In genomic region chrX:64205735-64206491, GRCh38 we compare ENCODE assay signal across 8 cellular contexts. TPM values are rescaled to one million over a fixed set of nuclear protein-coding genes. Genes with fewer than 3 reads are reported as not detected.
A peak's percentile ranks its signal among the peaks of the same experiment; 100 is the strongest.
DNase-seq lines count a peak whose midpoint lies in the region; ATAC-seq, FAIRE-seq and TF ChIP-seq lines count a peak whose summit lies in the region.

No MANE protein-coding gene starts in this region.

- H3K36me3 ChIP-seq in pancreas (no peaks in the 10 kb centered on the region), tibial artery (no peaks in the 10 kb centered on the region)

- H3K27me3 Mint-ChIP-seq in activated naive CD8-positive, alpha-beta T cell treated with anti-CD3 and anti-CD28 coated beads for 36 hours = no peaks in the 10 kb centered on the region

- DNase-seq in GM10266 (ENCODE audit: extremely low spot score) = peak; percentile 89
- peak; percentile 64 for DNase-seq in NCI-H1048 (lab: John Stamatoyannopoulos, UW)
- DNase-seq in activated naive CD8-positive, alpha-beta T cell treated with anti-CD3 and anti-CD28 coated beads for 36 hours = peak; percentile 83
- peak; percentile 85 to 98 (median 94) for DNase-seq in head of caudate nucleus
- DNase-seq in pancreas = peak; percentile 91 to 95 (median 93)
- DNase-seq in tibial artery = peak; percentile 94 to 97

- intact Hi-C loops in head of caudate nucleus (cut with DNase I) (no loop called here), pancreas (cut with DNase I) (no loop called here), tibial artery (cut with DNase I; ENCODE audit: low total_unique reads) (loop anchor here (10.0 kb wide), 1 partner anchor 189 kb away; the partner anchor contains the start of gene MTMR8)

- H3K36me3 Mint-ChIP-seq in activated naive CD8-positive, alpha-beta T cell treated with anti-CD3 and anti-CD28 coated beads for 36 hours = no peaks in the 10 kb centered on the region

- H3K4me1 ChIP-seq in pancreas = peaks cover 0 to 9% (median 2%) of the 10 kb centered on the region in 3 donors
- peaks cover 0 to 35% (median 12%) of the 10 kb centered on the region in 4 donors for H3K4me1 ChIP-seq in tibial artery

- H3K9me3 Mint-ChIP-seq in activated naive CD8-positive, alpha-beta T cell treated with anti-CD3 and anti-CD28 coated beads for 36 hours = no peaks in the 10 kb centered on the region

- peak overlapping the region; percentile 90 for H3K27ac Mint-ChIP-seq in activated naive CD8-positive, alpha-beta T cell treated with anti-CD3 and anti-CD28 coated beads for 36 hours

- H3K27me3 ChIP-seq in pancreas = no peaks in the 10 kb centered on the region
- H3K27me3 ChIP-seq in tibial artery = no peaks in the 10 kb centered on the region

- FAIRE-seq in pancreas (lab: Jason Lieb, UNC) = peak; percentile 75

- peaks cover 10% of the 10 kb centered on the region for H3K4me1 Mint-ChIP-seq in activated naive CD8-positive, alpha-beta T cell treated with anti-CD3 and anti-CD28 coated beads for 36 hours

- no peaks in the 10 kb centered on the region for H3K9me3 ChIP-seq in pancreas
- H3K9me3 ChIP-seq in tibial artery = no peaks in the 10 kb centered on the region

- WGBS in pancreas, 2 donors = 0 to 39% methylated on average over 44 to 45 of the region's 45 CpGs

- ATAC-seq in HG02571 (IDR thresholded peaks at IDR 0.05; ENCODE audit: unreplicated experiment) = peak; percentile 90
- ATAC-seq in SK-N-SH treated with all-trans-retinoic acid at 6 μM for 48 hours = peak; percentile 89
- peak; percentile 84 to 93 (median 86) for ATAC-seq in pancreas

- peak overlapping the region; percentile 81 for H3K4me3 Mint-ChIP-seq in activated naive CD8-positive, alpha-beta T cell treated with anti-CD3 and anti-CD28 coated beads for 36 hours

- H3K4me3 ChIP-seq in pancreas (peak overlapping the region; percentile 45 to 60 (median 55)), tibial artery (peak overlapping the region; percentile 81 to 83)

- H3K27ac ChIP-seq in pancreas (peak overlapping the region; percentile 81 to 94 (median 89)), tibial artery (peak overlapping the region; percentile 89 to 95)

- TF ChIP-seq CTCF in GM10266 (IDR thresholded peaks at IDR 0.05; ENCODE audit: control insufficient read depth, insufficient read depth, low read depth, missing control alignments) = no peak
- TF ChIP-seq CTCF in pancreas (IDR thresholded peaks at IDR 0.05) = no peak
- TF ChIP-seq CTCF in tibial artery (IDR thresholded peaks at IDR 0.05) = peak in 1 of 2 experiments; percentile 10

TF ChIP-seq in SK-N-SH treated with all-trans-retinoic acid at 6 μM for 48 hours, 23 proteins besides CTCF, POLR2A, EP300 and RAD21:
- TF ChIP-seq CSRNP3 (CRISPR knock-in tag; IDR thresholded peaks at IDR 0.05) (no peak), ZNF70 (CRISPR knock-in tag; IDR thresholded peaks at IDR 0.05) (no peak), ARNTL (CRISPR knock-in tag; IDR thresholded peaks at IDR 0.05; ENCODE audit: borderline replicate concordance, low read depth) (no peak), RARB (CRISPR knock-in tag; IDR thresholded peaks at IDR 0.05) (no peak), TOX (CRISPR knock-in tag; IDR thresholded peaks at IDR 0.05; ENCODE audit: borderline replicate concordance) (no peak), CREB5 (CRISPR knock-in tag; IDR thresholded peaks at IDR 0.05; ENCODE audit: low read depth) (no peak), GLIS3 (CRISPR knock-in tag; IDR thresholded peaks at IDR 0.05) (no peak), ZFP3 (CRISPR knock-in tag; IDR thresholded peaks at IDR 0.05) (0 out of 2 replicates have a peak, but pooled peaks have one; percentile 31)

RNA-seq across cellular contexts. Expression of gene AMER1, which starts 0.4 kb away (rescaled TPM):
- total RNA-seq in activated naive CD8-positive, alpha-beta T cell treated with anti-CD3 and anti-CD28 coated beads for 36 hours = 1 to 10 TPM; 4.3 to 4.4 TPM
- 1 to 10 TPM; 2.5 to 5.1 (median 3.4) TPM for total RNA-seq in pancreas
- 1 to 10 TPM in 1 of 2 donors, under 1 TPM in 1; 0.92 to 2.2 TPM for polyA plus RNA-seq in pancreas

RNA-seq across cellular contexts. Expression of gene ASB12, which starts 24.5 kb away (rescaled TPM):
- total RNA-seq in activated naive CD8-positive, alpha-beta T cell treated with anti-CD3 and anti-CD28 coated beads for 36 hours = under 1 TPM in 1 of 2 experiments, not detected in 1; 0.16 TPM
- under 1 TPM in 3 of 6 donors, not detected in 3; 0.12 to 0.21 (median 0.14) TPM for total RNA-seq in pancreas
- polyA plus RNA-seq in pancreas = under 1 TPM; 0.15 to 0.19 TPM

Comparison
In these comparisons a context has a peak if more than half of its experiments do, and no peak if none do; other contexts are left out.
1. Peak in every context shown above with its lines: DNase-seq, ATAC-seq, H3K4me3 ChIP-seq and H3K27ac ChIP-seq.